9 cellular contexts compared by ENCODE assay signal in genomic region chr7:116776610-116777289, GRCh38.
DNase-seq lines count a peak whose midpoint lies in the region; ATAC-seq and TF ChIP-seq lines count a peak whose summit lies in the region.
"Had no signal": no experiment of that assay in that cellular context is flagged by ENCODE, and none has a peak within 500 bp of the region (broad histone marks: within the 10 kb centered on the region; RNA-seq: fewer than 3 reads in every experiment).

No MANE protein-coding gene starts in this region.

- DNase-seq in brain microvascular endothelial cell (peak; percentile 65), renal cortical epithelial cell (ENCODE audit: low read depth) (peak; percentile 99), sciatic nerve (ENCODE audit: low spot score) (no peak), esophagus muscularis mucosa (ENCODE audit: extremely low spot score) (no peak)
- DNase-seq in activated CD4-positive, alpha-beta T cell treated with anti-CD3 and anti-CD28 coated beads, Interleukin-2, amount 50 U/mL, for 4 hours = no peak
- DNase-seq in activated CD4-positive, alpha-beta T cell treated with anti-CD3 and anti-CD28 coated beads, Interleukin-2, amount 50 U/mL, for 1 hour = no peak

- H3K4me3 ChIP-seq in brain microvascular endothelial cell (ENCODE audit: low read depth, low read length) (no peak overlapping the region), esophagus muscularis mucosa (no peak overlapping the region)

- H3K4me1 ChIP-seq in esophagus muscularis mucosa = peaks cover 12 to 15% (median 12%) of the 10 kb centered on the region in 4 donors

- peaks cover 2% of the 10 kb centered on the region for H3K36me3 ChIP-seq in brain microvascular endothelial cell (replicated peaks)
- peaks cover 0 to 9% (median 0%) of the 10 kb centered on the region in 4 donors for H3K36me3 ChIP-seq in esophagus muscularis mucosa
- H3K36me3 ChIP-seq: neutrophil had no signal

- no peak for TF ChIP-seq CTCF in brain microvascular endothelial cell (IDR thresholded peaks at IDR 0.05; ENCODE audit: low read depth, low read length, missing control alignments)
- TF ChIP-seq CTCF in esophagus muscularis mucosa (IDR thresholded peaks at IDR 0.05) = no peak

- TF ChIP-seq POLR2A in esophagus muscularis mucosa (IDR thresholded peaks at IDR 0.05; ENCODE audit: low read depth) = no peak

- in situ Hi-C loops in brain microvascular endothelial cell (cut with HindIII; ENCODE audit: low pct_ligation_motif_present, low sequenced_read_pairs) = no loop called here

- TF ChIP-seq EP300 in esophagus muscularis mucosa (IDR thresholded peaks at IDR 0.05) = no peak

- no peaks in the 10 kb centered on the region for H3K27me3 ChIP-seq in brain microvascular endothelial cell (replicated peaks)
- no peaks in the 10 kb centered on the region for H3K27me3 ChIP-seq in esophagus muscularis mucosa
- H3K27me3 ChIP-seq: neutrophil had no signal

- 63% methylated on average over 3 of the region's 3 CpGs for WGBS in esophagus muscularis mucosa

- no peaks in the 10 kb centered on the region for H3K9me3 ChIP-seq in esophagus muscularis mucosa
- H3K9me3 ChIP-seq: neutrophil had no signal

- H3K27ac ChIP-seq in brain microvascular endothelial cell (peak overlapping the region; percentile 69), esophagus muscularis mucosa (replicated peaks in 1 of 4) (no peak overlapping the region)
- H3K27ac ChIP-seq: neutrophil had no signal

- ATAC-seq in GM18909 (IDR thresholded peaks at IDR 0.05; ENCODE audit: poor library complexity, unreplicated experiment) = peak; percentile 81
- ATAC-seq in HG03097 (IDR thresholded peaks at IDR 0.05; ENCODE audit: low FRiP score, unreplicated experiment) = peak; percentile 70
- ATAC-seq in sciatic nerve = no peak

- intact Hi-C loops in sciatic nerve (cut with DNase I) (no loop called here), esophagus muscularis mucosa (cut with DNase I) (no loop called here)

Comparison
In these comparisons a context has a peak if more than half of its experiments do, and no peak if none do; other contexts are left out.
1. DNase-seq: peak in brain microvascular endothelial cell (single experiment) and renal cortical epithelial cell (single experiment); none in activated CD4-positive, alpha-beta T cell treated with anti-CD3 and anti-CD28 coated beads, Interleukin-2, amount 50 U/mL, for 4 hours (0 of 2), activated CD4-positive, alpha-beta T cell treated with anti-CD3 and anti-CD28 coated beads, Interleukin-2, amount 50 U/mL, for 1 hour (single experiment), sciatic nerve (single experiment) and esophagus muscularis mucosa (single experiment).